13 cellular contexts compared by ENCODE assay signal in the genomic region with DNA sequence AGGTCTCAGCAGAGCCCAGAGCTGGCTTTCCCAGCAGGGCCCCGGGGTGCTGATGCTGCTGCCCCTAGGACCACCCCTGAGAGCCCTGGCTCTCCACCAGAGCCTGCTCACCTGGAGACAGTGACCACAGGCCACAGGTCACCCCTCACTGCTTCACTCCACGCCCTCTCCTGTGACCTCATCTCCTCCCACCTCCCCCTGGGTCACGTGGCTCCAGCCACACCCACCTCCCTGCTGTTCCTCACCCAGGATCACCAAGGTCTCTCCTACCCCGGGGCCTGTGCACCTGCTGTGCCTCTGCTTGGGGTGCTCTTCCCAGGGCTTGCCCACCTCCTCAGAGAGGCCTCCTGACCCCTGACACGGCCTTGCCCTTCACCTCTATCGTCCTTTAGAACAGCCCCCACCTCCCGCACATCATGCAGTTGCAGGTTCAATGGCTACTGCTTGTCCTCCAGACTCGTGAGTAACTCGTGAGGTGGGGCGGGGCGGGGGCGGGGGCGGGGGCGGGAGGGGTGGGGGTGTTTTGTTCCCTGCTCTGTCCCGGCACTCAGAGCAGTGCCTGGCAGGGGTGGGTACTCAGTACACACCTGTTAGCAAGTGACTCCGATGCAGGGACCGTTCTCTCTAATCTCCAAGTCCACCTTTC.
DNase-seq lines count a peak whose midpoint lies in the region; ATAC-seq, FAIRE-seq and TF ChIP-seq lines count a peak whose summit lies in the region.
"Had no signal": no experiment of that assay in that cellular context is flagged by ENCODE, and none has a peak within 500 bp of the region (broad histone marks: within the 10 kb centered on the region; RNA-seq: fewer than 3 reads in every experiment).

No MANE protein-coding gene starts in this region.

- TF ChIP-seq POLR2A in A549 (IDR thresholded peaks at IDR 0.05; ENCODE audit: low read length): no peak

- FAIRE-seq in A549 (lab: Jason Lieb, UNC): no peak
- FAIRE-seq: A204.1 had no signal

- 52% methylated on average over 9 of the region's 17 CpGs for WGBS in A549 (ENCODE audit: missing lambda C conversion rate)

- ATAC-seq in A549 (peak in 1 of 2 experiments; percentile 65; a peak in 1 of 6 replicates), GM19023 (IDR thresholded peaks at IDR 0.05; ENCODE audit: unreplicated experiment) (peak; percentile 73), HG02798 (IDR thresholded peaks at IDR 0.05; ENCODE audit: poor library complexity, unreplicated experiment) (peak; percentile 74)
- ATAC-seq: activated T-cell treated with anti-CD3 and anti-CD28 coated beads, Interleukin-2, amount 50 U/mL, for 4 hours had no signal

- H3K9me3 ChIP-seq in A549: no peaks in the 10 kb centered on the region
- H3K9me3 ChIP-seq in OCI-LY7 (ENCODE audit: low read length): no peaks in the 10 kb centered on the region
- H3K9me3 ChIP-seq: suprapubic skin had no signal

- no peak for TF ChIP-seq EP300 in A549 (IDR thresholded peaks at IDR 0.05)

- H3K9me2 ChIP-seq in OCI-LY7 (ENCODE audit: insufficient read depth, low read length): no peaks in the 10 kb centered on the region

- H3K27me3 Mint-ChIP-seq in activated CD4-positive, alpha-beta T cell treated with anti-CD3 and anti-CD28 coated beads, Interleukin-2, amount 10 ng/mL, durations not matched to agents 24 days and 14 days: peaks cover 2% of the 10 kb centered on the region

- no peaks in the 10 kb centered on the region for H4K20me1 ChIP-seq in OCI-LY7 (ENCODE audit: insufficient read depth, low read length)

- H3K36me3 Mint-ChIP-seq in activated CD4-positive, alpha-beta T cell treated with anti-CD3 and anti-CD28 coated beads, Interleukin-2, amount 10 ng/mL, durations not matched to agents 24 days and 14 days (ENCODE audit: low read depth): no peaks in the 10 kb centered on the region

- no peak for TF ChIP-seq RAD21 in A549 (conservative IDR thresholded peaks at IDR 0.05 in 1 of 2, IDR thresholded peaks at IDR 0.05 in 1 of 2)

- CTCF ChIA-PET in A549 (lab: Yijun Ruan, JAX) (no interaction called here), OCI-LY7 (lab: Charles Lee; ENCODE audit: unreplicated experiment) (interaction anchor here (0.5 kb wide), 1 partner anchor 1584 kb away, joined by 3 read pairs; no protein-coding TSS in a partner anchor)

- intact Hi-C loops in OCI-LY7 (cut with micrococcal nuclease; ENCODE audit: unreplicated experiment): loop anchor here (5.0 kb wide), 1 partner anchor 633 kb away; no protein-coding TSS in a partner anchor
- intact Hi-C loops in activated CD4-positive, alpha-beta T cell treated with anti-CD3 and anti-CD28 coated beads, Interleukin-2, amount 10 ng/mL, durations not matched to agents 24 days and 14 days (cut with micrococcal nuclease): no loop called here
- intact Hi-C loops in cardiac septum (cut with DNase I): no loop called here

- H2AFZ ChIP-seq in OCI-LY7 (ENCODE audit: low read length): peak overlapping the region; percentile 51

- no peaks in the 10 kb centered on the region for H3K4me1 Mint-ChIP-seq in activated CD4-positive, alpha-beta T cell treated with anti-CD3 and anti-CD28 coated beads, Interleukin-2, amount 10 ng/mL, durations not matched to agents 24 days and 14 days

- H3K4me3 ChIP-seq in A549 (no peak overlapping the region), OCI-LY7 (ENCODE audit: low read depth, low read length, poor library complexity, severe bottlenecking) (peak overlapping the region; percentile 61)
- H3K4me3 ChIP-seq: suprapubic skin had no signal

- POLR2A ChIA-PET in A549 (lab: Yijun Ruan, JAX) (no interaction called here), OCI-LY7 (lab: Charles Lee) (no interaction called here)

- H3K36me3 ChIP-seq in OCI-LY7 (ENCODE audit: insufficient read depth, low read length): no peaks in the 10 kb centered on the region
- H3K36me3 ChIP-seq: suprapubic skin had no signal

- H3K9me3 Mint-ChIP-seq in activated CD4-positive, alpha-beta T cell treated with anti-CD3 and anti-CD28 coated beads, Interleukin-2, amount 10 ng/mL, durations not matched to agents 24 days and 14 days: peaks cover 1% of the 10 kb centered on the region
- H3K9me3 Mint-ChIP-seq: activated T-cell treated with anti-CD3 and anti-CD28 coated beads, Interleukin-2, amount 50 U/mL, for 4 hours had no signal

- TF ChIP-seq CTCF in A549 (IDR thresholded peaks at IDR 0.05) (no peak), OCI-LY7 (conservative IDR thresholded peaks at IDR 0.05; ENCODE audit: low read length) (no peak)

- no peak overlapping the region for H3K4me2 ChIP-seq in A549
- peak overlapping the region; percentile 75 for H3K4me2 ChIP-seq in OCI-LY7 (ENCODE audit: low read length)

- BruUV-seq in OCI-LY7 (replicated peaks; lab: Mats Ljungman, UMichigan): no TSS peak

- H3K4me1 ChIP-seq in A549 (no peaks in the 10 kb centered on the region), OCI-LY7 (ENCODE audit: insufficient read depth, low read length, poor library complexity, severe bottlenecking) (peaks cover 32% of the 10 kb centered on the region)
- H3K4me1 ChIP-seq: suprapubic skin had no signal

- H3K27ac Mint-ChIP-seq in activated CD4-positive, alpha-beta T cell treated with anti-CD3 and anti-CD28 coated beads, Interleukin-2, amount 10 ng/mL, durations not matched to agents 24 days and 14 days: no peak overlapping the region

- H3K79me2 ChIP-seq in OCI-LY7 (ENCODE audit: insufficient read depth, low read depth, low read length): no peaks in the 10 kb centered on the region

- DNase-seq in A549 (ENCODE audit: low read depth in 1 of 2, low spot score in 1 of 2) (no peak), OCI-LY7 (ENCODE audit: low spot score) (peak; percentile 74), HT-29 (ENCODE audit: low spot score) (no peak), cardiac septum (ENCODE audit: low spot score) (no peak)
- DNase-seq in activated CD4-positive, alpha-beta T cell treated with anti-CD3 and anti-CD28 coated beads, Interleukin-2, amount 50 U/mL, for 48 hours: no peak
- no peak for DNase-seq in activated CD4-positive, alpha-beta T cell treated with anti-CD3 and anti-CD28 coated beads, Interleukin-2, amount 10 ng/mL, durations not matched to agents 24 days and 14 days
- DNase-seq: activated T-cell treated with anti-CD3 and anti-CD28 coated beads, Interleukin-2, amount 50 U/mL, for 4 hours; stimulated activated CD4-positive, alpha-beta T cell treated with anti-CD3 and anti-CD28 coated beads, Interleukin-15, amount 100 ng/mL, for 24 hours; T1000 had no signal

- H3K27ac ChIP-seq in A549 (no peak overlapping the region), OCI-LY7 (ENCODE audit: low read depth, low read length, poor library complexity, severe bottlenecking) (peak overlapping the region; percentile 69)
- H3K27ac ChIP-seq: suprapubic skin had no signal

- H3K4me3 Mint-ChIP-seq in activated CD4-positive, alpha-beta T cell treated with anti-CD3 and anti-CD28 coated beads, Interleukin-2, amount 10 ng/mL, durations not matched to agents 24 days and 14 days: no peak overlapping the region
- H3K4me3 Mint-ChIP-seq: activated T-cell treated with anti-CD3 and anti-CD28 coated beads, Interleukin-2, amount 50 U/mL, for 4 hours had no signal

TF ChIP-seq in A549, 52 proteins besides CTCF, POLR2A, EP300 and RAD21:
- TF ChIP-seq, protein P1, sequence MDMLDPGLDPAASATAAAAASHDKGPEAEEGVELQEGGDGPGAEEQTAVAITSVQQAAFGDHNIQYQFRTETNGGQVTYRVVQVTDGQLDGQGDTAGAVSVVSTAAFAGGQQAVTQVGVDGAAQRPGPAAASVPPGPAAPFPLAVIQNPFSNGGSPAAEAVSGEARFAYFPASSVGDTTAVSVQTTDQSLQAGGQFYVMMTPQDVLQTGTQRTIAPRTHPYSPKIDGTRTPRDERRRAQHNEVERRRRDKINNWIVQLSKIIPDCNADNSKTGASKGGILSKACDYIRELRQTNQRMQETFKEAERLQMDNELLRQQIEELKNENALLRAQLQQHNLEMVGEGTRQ (IDR thresholded peaks at IDR 0.05): 0 out of 2 replicates have a peak, but pooled peaks have one; percentile 5
- TF ChIP-seq RARB (CRISPR knock-in tag; IDR thresholded peaks at IDR 0.05) (no peak), FOXS1 (CRISPR knock-in tag; IDR thresholded peaks at IDR 0.05) (no peak), POLR2AphosphoS2 (conservative IDR thresholded peaks at IDR 0.05; ENCODE audit: low read length) (no peak), TP53 (CRISPR knock-in tag; IDR thresholded peaks at IDR 0.05) (no peak)
